27 cellular contexts compared by ENCODE assay signal in the genomic region with DNA sequence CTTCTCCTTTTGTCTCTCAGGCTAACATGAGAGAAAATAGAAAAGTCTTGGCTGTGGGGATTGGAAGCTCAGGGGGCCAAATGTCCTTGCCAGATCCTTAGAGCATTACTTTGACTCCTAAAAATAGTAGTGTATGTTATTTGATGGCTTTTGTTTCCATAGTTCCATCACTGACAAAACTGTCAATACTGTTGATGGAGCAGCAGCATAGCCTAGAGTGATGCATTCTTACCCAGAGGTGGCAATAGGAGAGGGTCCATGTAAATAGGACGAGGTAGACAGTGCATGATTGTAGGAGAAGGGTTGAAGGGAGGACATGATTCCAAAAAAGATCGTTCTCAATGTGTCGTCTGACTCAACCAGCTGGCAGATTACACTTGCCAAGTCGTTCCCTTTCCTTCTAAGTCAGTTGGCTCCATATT.
DNase-seq lines count a peak whose midpoint lies in the region; ATAC-seq and TF ChIP-seq lines count a peak whose summit lies in the region.
"Had no signal": no experiment of that assay in that cellular context is flagged by ENCODE, and none has a peak within 500 bp of the region (broad histone marks: within the 10 kb centered on the region; RNA-seq: fewer than 3 reads in every experiment).

No MANE protein-coding gene starts in this region.

- H3K4me2 ChIP-seq in mammary epithelial cell (ENCODE audit: insufficient read depth, low read depth, low read length): no peak overlapping the region
- H3K4me2 ChIP-seq: KMS-11 had no signal

- no peak overlapping the region for H2AFZ ChIP-seq in mammary epithelial cell (ENCODE audit: low read depth, low read length)

- no peak for TF ChIP-seq CTCF in psoas muscle (IDR thresholded peaks at IDR 0.05)
- no peak for TF ChIP-seq CTCF in mammary epithelial cell (conservative IDR thresholded peaks at IDR 0.05 in 1 of 2, IDR thresholded peaks at IDR 0.05 in 1 of 2; ENCODE audit: extremely low read depth in 1 of 2, insufficient read depth in 1 of 2, low read depth in 1 of 2, low read length in 2 of 2)

- no peak overlapping the region for H3K4me3 ChIP-seq in psoas muscle
- H3K4me3 ChIP-seq in mammary epithelial cell (replicated peaks in 1 of 3; ENCODE audit: insufficient read depth in 1 of 3, low read depth in 2 of 3, low read length in 3 of 3): no peak overlapping the region
- H3K4me3 ChIP-seq: body of pancreas, GM12878 had no signal

- no peak overlapping the region for H3K4me3 Mint-ChIP-seq in activated CD4-positive, alpha-beta T cell treated with anti-CD3 and anti-CD28 coated beads, Interleukin-2, amount 10 ng/mL, durations not matched to agents 7 days and 5 days
- H3K4me3 Mint-ChIP-seq: activated T-cell treated with anti-CD3 and anti-CD28 coated beads, Interleukin-2, amount 50 U/mL, for 24 hours; CD4-positive, CD25-positive, alpha-beta regulatory T cell; effector memory CD8-positive, alpha-beta T cell; immature natural killer cell; mesothelial cell of epicardium; natural killer cell; T-helper 17 cell had no signal

- no peaks in the 10 kb centered on the region for H3K9me3 Mint-ChIP-seq in activated CD4-positive, alpha-beta T cell treated with anti-CD3 and anti-CD28 coated beads, Interleukin-2, amount 10 ng/mL, durations not matched to agents 7 days and 5 days
- H3K9me3 Mint-ChIP-seq: activated T-cell treated with anti-CD3 and anti-CD28 coated beads, Interleukin-2, amount 50 U/mL, for 24 hours; effector memory CD8-positive, alpha-beta T cell; immature natural killer cell; mesothelial cell of epicardium; natural killer cell had no signal

- no peak overlapping the region for H3K27ac Mint-ChIP-seq in activated CD4-positive, alpha-beta T cell treated with anti-CD3 and anti-CD28 coated beads, Interleukin-2, amount 10 ng/mL, durations not matched to agents 7 days and 5 days
- H3K27ac Mint-ChIP-seq: activated T-cell treated with anti-CD3 and anti-CD28 coated beads, Interleukin-2, amount 50 U/mL, for 24 hours; CD4-positive, CD25-positive, alpha-beta regulatory T cell; effector memory CD8-positive, alpha-beta T cell; immature natural killer cell; mesothelial cell of epicardium; natural killer cell; T-helper 17 cell had no signal

- H3K36me3 Mint-ChIP-seq in activated CD4-positive, alpha-beta T cell treated with anti-CD3 and anti-CD28 coated beads, Interleukin-2, amount 10 ng/mL, durations not matched to agents 7 days and 5 days (ENCODE audit: low read depth): peaks cover 5% of the 10 kb centered on the region

- intact Hi-C loops in Right ventricle myocardium inferior (cut with DNase I) (loop anchor here (2.0 to 5.0 kb wide), 2 partner anchors 58 to 1148 kb away; no protein-coding TSS in a partner anchor), cardiac septum (cut with DNase I) (no loop called here), left cardiac atrium (cut with DNase I) (no loop called here), psoas muscle (cut with DNase I) (no loop called here), mammary epithelial cell (cut with micrococcal nuclease) (no loop called here)

- H3K4me1 ChIP-seq in psoas muscle (peaks cover 27% of the 10 kb centered on the region), mammary epithelial cell (ENCODE audit: insufficient read depth, low read length) (no peaks in the 10 kb centered on the region)
- H3K4me1 ChIP-seq: body of pancreas had no signal

- H3K9me3 ChIP-seq in psoas muscle: no peaks in the 10 kb centered on the region
- no peaks in the 10 kb centered on the region for H3K9me3 ChIP-seq in mammary epithelial cell (replicated peaks; ENCODE audit: insufficient read depth, low read length)
- H3K9me3 ChIP-seq: body of pancreas had no signal

- CTCF ChIA-PET in mammary epithelial cell (lab: Charles Lee; ENCODE audit: low non-redundant PET): no interaction called here
- CTCF ChIA-PET in activated CD4-positive, alpha-beta T cell treated with anti-CD3 and anti-CD28 coated beads, Interleukin-2, amount 10 ng/mL, durations not matched to agents 7 days and 5 days (lab: Charles Lee): interaction anchor here (1.3 to 2.3 kb wide), 3 partner anchors 11 to 1151 kb away, joined by 3 to 5 read pairs (median 3); no protein-coding TSS in a partner anchor

- in situ Hi-C loops in mammary epithelial cell (cut with MboI; ENCODE audit: low sequenced_read_pairs in 2 of 2): no loop called here

- peaks cover 0 to 3% of the 10 kb centered on the region in 2 donors for H3K36me3 ChIP-seq in psoas muscle (ENCODE audit: insufficient read depth in 1 of 2, low read depth in 1 of 2)
- H3K36me3 ChIP-seq in mammary epithelial cell (ENCODE audit: insufficient read depth, low read length): peaks cover 2% of the 10 kb centered on the region

- dilution Hi-C loops in mammary epithelial cell (cut with HindIII; ENCODE audit: low sequenced_read_pairs): no loop called here

- DNase-seq in Right ventricle myocardium inferior (ENCODE audit: missing footprints) (no peak), cardiac septum (ENCODE audit: low spot score) (no peak), left cardiac atrium (no peak), psoas muscle (no peak), mammary epithelial cell (no peak)
- DNase-seq in activated CD4-positive, alpha-beta T cell treated with anti-CD3 and anti-CD28 coated beads for 1 hour: no peak
- no peak for DNase-seq in activated CD4-positive, alpha-beta T cell treated with anti-CD3 and anti-CD28 coated beads, Interleukin-2, amount 10 ng/mL, durations not matched to agents 7 days and 5 days
- DNase-seq: activated gamma-delta T cell; activated T-cell treated with anti-CD3 and anti-CD28 coated beads, Interleukin-2, amount 50 U/mL, for 24 hours; body of pancreas; CD4-positive, CD25-positive, alpha-beta regulatory T cell; effector memory CD8-positive, alpha-beta T cell; erythroblast; immature natural killer cell; natural killer cell; NCI-H1417; NCI-H2081 treated with DMSO at 0.1 percent for 48 hours; RPMI8226; stimulated activated CD4-positive, alpha-beta T cell treated with anti-CD3 and anti-CD28 coated beads, Interleukin-12 subunit alpha, Interleukin-12 subunit beta, amount 100 ng/mL, for 4 hours; stimulated activated CD4-positive, alpha-beta T cell treated with anti-CD3 and anti-CD28 coated beads, Interleukin-4, amount 100 ng/mL, for 1 hour; T-helper 17 cell had no signal

- WGBS in psoas muscle, 3 donors: 22 to 35% (median 24%) methylated on average over 4 of the region's 4 CpGs
- WGBS in mammary epithelial cell (ENCODE audit: low coverage, missing lambda C conversion rate): 62% methylated on average over 4 of the region's 4 CpGs

- ATAC-seq in Right ventricle myocardium inferior: peak; percentile 83
- ATAC-seq in left cardiac atrium: peak; percentile 75 to 82
- peak; percentile 70 to 90 (median 82) for ATAC-seq in psoas muscle
- ATAC-seq in GM18498 (IDR thresholded peaks at IDR 0.05; ENCODE audit: unreplicated experiment): no peak
- ATAC-seq: body of pancreas; effector memory CD8-positive, alpha-beta T cell; GM12878; left lobe of liver; natural killer cell; T-helper 17 cell had no signal

- no peak overlapping the region for H3K9ac ChIP-seq in mammary epithelial cell (ENCODE audit: insufficient read depth, low read length)
- H3K9ac ChIP-seq: KMS-11 had no signal

- H3K27me3 ChIP-seq in psoas muscle (ENCODE audit: insufficient read depth in 3 of 3, low read length in 2 of 3) (no peaks in the 10 kb centered on the region), mammary epithelial cell (ENCODE audit: insufficient read depth, low read length) (no peaks in the 10 kb centered on the region)
- H3K27me3 ChIP-seq: body of pancreas had no signal

- H4K20me1 ChIP-seq in mammary epithelial cell (ENCODE audit: insufficient read depth, low read length): no peaks in the 10 kb centered on the region

- no peaks in the 10 kb centered on the region for H3K79me2 ChIP-seq in mammary epithelial cell (ENCODE audit: insufficient read depth, low read length)

- H3K27ac ChIP-seq in psoas muscle (peak overlapping the region; percentile 53), mammary epithelial cell (ENCODE audit: insufficient read depth, low read depth, low read length) (no peak overlapping the region)
- H3K27ac ChIP-seq: 22Rv1, body of pancreas, KMS-11 had no signal

- no peaks in the 10 kb centered on the region for H3K4me1 Mint-ChIP-seq in activated CD4-positive, alpha-beta T cell treated with anti-CD3 and anti-CD28 coated beads, Interleukin-2, amount 10 ng/mL, durations not matched to agents 7 days and 5 days
- H3K4me1 Mint-ChIP-seq: CD4-positive, CD25-positive, alpha-beta regulatory T cell; mesothelial cell of epicardium; T-helper 17 cell had no signal

- POLR2A ChIA-PET in activated CD4-positive, alpha-beta T cell treated with anti-CD3 and anti-CD28 coated beads, Interleukin-2, amount 10 ng/mL, durations not matched to agents 7 days and 5 days (lab: Charles Lee): no interaction called here

- no peaks in the 10 kb centered on the region for H3K27me3 Mint-ChIP-seq in activated CD4-positive, alpha-beta T cell treated with anti-CD3 and anti-CD28 coated beads, Interleukin-2, amount 10 ng/mL, durations not matched to agents 7 days and 5 days
- H3K27me3 Mint-ChIP-seq: activated T-cell treated with anti-CD3 and anti-CD28 coated beads, Interleukin-2, amount 50 U/mL, for 24 hours; CD4-positive, CD25-positive, alpha-beta regulatory T cell; effector memory CD8-positive, alpha-beta T cell; T-helper 17 cell had no signal

- BruUV-seq in mammary epithelial cell (replicated peaks; lab: Mats Ljungman, UMichigan): no TSS peak
